ENCODE assay signal across 1 cellular context in the genomic region with DNA sequence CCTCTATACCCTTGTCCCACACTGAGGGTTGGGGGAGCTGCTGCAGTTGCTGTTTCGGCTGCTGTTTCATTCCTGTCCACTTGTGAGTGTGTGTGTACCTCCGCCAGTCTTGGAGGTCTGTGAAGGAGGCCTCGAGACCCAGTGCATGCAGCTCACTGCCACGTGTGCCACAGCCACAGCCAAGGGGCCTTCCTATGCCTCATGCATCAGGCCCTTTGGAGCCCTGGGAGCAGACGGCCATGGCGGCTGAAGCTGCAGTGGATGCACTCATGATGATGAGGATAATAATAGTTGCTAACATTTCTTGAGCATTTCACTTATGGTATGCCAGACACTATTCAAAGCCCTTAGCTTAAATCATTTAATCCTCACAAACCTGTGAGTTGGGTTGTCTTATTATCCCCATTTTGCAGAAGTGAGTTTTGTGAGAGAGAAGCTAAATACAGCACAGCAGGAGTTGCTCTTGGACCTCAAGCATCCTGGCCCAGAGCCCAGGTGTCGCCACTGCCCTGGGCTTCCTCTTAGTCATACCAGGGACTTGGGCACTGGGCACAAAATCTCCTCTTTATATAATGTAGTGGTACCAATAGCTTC.
TF ChIP-seq lines count a peak whose summit lies in the region.

No MANE protein-coding gene starts in this region.

TF ChIP-seq in liver, 16 proteins besides CTCF, POLR2A, EP300 and RAD21 (continued from another document):
- TF ChIP-seq, protein P1, sequence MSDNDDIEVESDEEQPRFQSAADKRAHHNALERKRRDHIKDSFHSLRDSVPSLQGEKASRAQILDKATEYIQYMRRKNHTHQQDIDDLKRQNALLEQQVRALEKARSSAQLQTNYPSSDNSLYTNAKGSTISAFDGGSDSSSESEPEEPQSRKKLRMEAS (IDR thresholded peaks at IDR 0.05): peak; percentile 13
- no peak for TF ChIP-seq GABPA (IDR thresholded peaks at IDR 0.05 in 1 of 2, conservative IDR thresholded peaks at IDR 0.05 in 1 of 2)
TF ChIP-seq in liver: peak in this region for 5.
